In genomic region chr3:195988764-195989163, GRCh38 we compare ENCODE assay signal across 8 cellular contexts.
DNase-seq lines count a peak whose midpoint lies in the region; ATAC-seq and TF ChIP-seq lines count a peak whose summit lies in the region.
"Not testable (repeated sequence)": the region's sequence is repeated elsewhere in the genome, so short reads cannot be mapped to it uniquely, and the experiment has no call there.

No MANE protein-coding gene starts in this region.

- not testable (repeated sequence) for H3F3A ChIP-seq in neural progenitor cell (ENCODE audit: low read depth)

- H3K4me1 Mint-ChIP-seq in activated CD4-positive, alpha-beta T cell treated with anti-CD3 and anti-CD28 coated beads, Interleukin-2, amount 10 ng/mL, durations not matched to agents 24 days and 14 days; effector memory CD8-positive, alpha-beta T cell (ENCODE audit: low read depth in 2 of 2); neural progenitor cell: not testable (repeated sequence)
- peaks cover 10% of the 10 kb centered on the region for H3K4me1 Mint-ChIP-seq in activated naive CD8-positive, alpha-beta T cell treated with anti-CD3 and anti-CD28 coated beads, Interleukin-2, amount 50 U/mL, for 24 hours

- H4K20me1 ChIP-seq in DND-41 (ENCODE audit: insufficient read depth, low read length); neural progenitor cell (ENCODE audit: low read depth): not testable (repeated sequence)

- H3K4me2 ChIP-seq in DND-41 (ENCODE audit: insufficient read depth, low read length) (peak overlapping the region; percentile 66), neural progenitor cell (peak overlapping the region; percentile 59)

- H3K4me3 Mint-ChIP-seq in activated CD4-positive, alpha-beta T cell treated with anti-CD3 and anti-CD28 coated beads, Interleukin-2, amount 10 ng/mL, durations not matched to agents 24 days and 14 days = peak overlapping the region; percentile 47
- peak overlapping the region; percentile 56 for H3K4me3 Mint-ChIP-seq in activated naive CD8-positive, alpha-beta T cell treated with anti-CD3 and anti-CD28 coated beads, Interleukin-2, amount 50 U/mL, for 24 hours
- peak overlapping the region; percentile 43 to 45 for H3K4me3 Mint-ChIP-seq in effector memory CD8-positive, alpha-beta T cell
- peak overlapping the region; percentile 81 for H3K4me3 Mint-ChIP-seq in neural progenitor cell

- not testable (repeated sequence) for H3K36me3 Mint-ChIP-seq in activated CD4-positive, alpha-beta T cell treated with anti-CD3 and anti-CD28 coated beads, Interleukin-2, amount 10 ng/mL, durations not matched to agents 24 days and 14 days (ENCODE audit: low read depth); activated naive CD8-positive, alpha-beta T cell treated with anti-CD3 and anti-CD28 coated beads, Interleukin-2, amount 50 U/mL, for 24 hours (ENCODE audit: low read depth); neural progenitor cell
- H3K36me3 Mint-ChIP-seq in effector memory CD8-positive, alpha-beta T cell (ENCODE audit: insufficient read depth) = peaks cover 17% of the 10 kb centered on the region

- H3K36me3 ChIP-seq in DND-41 (ENCODE audit: insufficient read depth, low read length) = peaks cover 12% of the 10 kb centered on the region
- H3K36me3 ChIP-seq in MG63, neural progenitor cell, thoracic aorta: not testable (repeated sequence)

- not testable (repeated sequence) for DNase-seq in DND-41; MG63; activated naive CD8-positive, alpha-beta T cell treated with anti-CD3 and anti-CD28 coated beads, Interleukin-2, amount 50 U/mL, for 24 hours; effector memory CD8-positive, alpha-beta T cell; neural progenitor cell (ENCODE audit: low spot score); thoracic aorta (ENCODE audit: low spot score)
- peak; percentile 53 for DNase-seq in activated CD4-positive, alpha-beta T cell treated with anti-CD3 and anti-CD28 coated beads, Interleukin-2, amount 10 ng/mL, durations not matched to agents 24 days and 14 days
- peak; percentile 14 for DNase-seq in iris pigment epithelial cell (ENCODE audit: low read depth)

- peaks cover 13% of the 10 kb centered on the region for H3K4me1 ChIP-seq in DND-41 (ENCODE audit: insufficient read depth, low read length)
- not testable (repeated sequence) for H3K4me1 ChIP-seq in neural progenitor cell; thoracic aorta (ENCODE audit: control insufficient read depth in 1 of 2, low read depth in 2 of 2)

- H3K4me3 ChIP-seq in DND-41 (ENCODE audit: low read depth in 1 of 2, low read length in 2 of 2) (peak overlapping the region in 1 of 2 experiments; percentile 53; a peak in 2 of 4 replicates), MG63 (peak overlapping the region; percentile 33), thoracic aorta (peak overlapping the region; percentile 33)
- H3K4me3 ChIP-seq in neural progenitor cell = not testable (repeated sequence)

- H3K9me3 Mint-ChIP-seq in activated CD4-positive, alpha-beta T cell treated with anti-CD3 and anti-CD28 coated beads, Interleukin-2, amount 10 ng/mL, durations not matched to agents 24 days and 14 days; activated naive CD8-positive, alpha-beta T cell treated with anti-CD3 and anti-CD28 coated beads, Interleukin-2, amount 50 U/mL, for 24 hours; effector memory CD8-positive, alpha-beta T cell; neural progenitor cell: not testable (repeated sequence)

- H3K79me2 ChIP-seq in DND-41 (ENCODE audit: insufficient read depth, low read length) (peaks cover 22% of the 10 kb centered on the region), neural progenitor cell (ENCODE audit: low read depth) (peaks cover 22% of the 10 kb centered on the region)

- H2AFZ ChIP-seq in DND-41 (ENCODE audit: low read depth, low read length); neural progenitor cell (replicated peaks): not testable (repeated sequence)

- peak overlapping the region; percentile 37; the same call in 1 of the 2 replicates for H3K9ac ChIP-seq in DND-41 (ENCODE audit: low read depth, low read length)
- not testable (repeated sequence) for H3K9ac ChIP-seq in neural progenitor cell

- H3K27me3 ChIP-seq in DND-41 (ENCODE audit: insufficient read depth, low read length, poor library complexity); MG63; neural progenitor cell; thoracic aorta (replicated peaks; ENCODE audit: insufficient read depth): not testable (repeated sequence)

- H3K27ac Mint-ChIP-seq in activated CD4-positive, alpha-beta T cell treated with anti-CD3 and anti-CD28 coated beads, Interleukin-2, amount 10 ng/mL, durations not matched to agents 24 days and 14 days; activated naive CD8-positive, alpha-beta T cell treated with anti-CD3 and anti-CD28 coated beads, Interleukin-2, amount 50 U/mL, for 24 hours; effector memory CD8-positive, alpha-beta T cell; neural progenitor cell: not testable (repeated sequence)

- not testable (repeated sequence) for H3K27ac ChIP-seq in DND-41 (ENCODE audit: low read length); neural progenitor cell; thoracic aorta

- not testable (repeated sequence) for TF ChIP-seq CTCF in DND-41 (IDR thresholded peaks at IDR 0.05; ENCODE audit: borderline replicate concordance, extremely low read depth, low read length, poor library complexity, severe bottlenecking); neural progenitor cell (IDR thresholded peaks at IDR 0.05); thoracic aorta (IDR thresholded peaks at IDR 0.05)

- ATAC-seq in DND-41 (ENCODE audit: insufficient read depth, low read depth); activated naive CD8-positive, alpha-beta T cell treated with anti-CD3 and anti-CD28 coated beads, Interleukin-2, amount 50 U/mL, for 24 hours; effector memory CD8-positive, alpha-beta T cell (replicated peaks); thoracic aorta (ENCODE audit: insufficient number of reproducible peaks, low FRiP score, low read depth): not testable (repeated sequence)

- intact Hi-C loops in activated CD4-positive, alpha-beta T cell treated with anti-CD3 and anti-CD28 coated beads, Interleukin-2, amount 10 ng/mL, durations not matched to agents 24 days and 14 days (cut with micrococcal nuclease) = not testable (repeated sequence)

- H3K27me3 Mint-ChIP-seq in activated CD4-positive, alpha-beta T cell treated with anti-CD3 and anti-CD28 coated beads, Interleukin-2, amount 10 ng/mL, durations not matched to agents 24 days and 14 days; activated naive CD8-positive, alpha-beta T cell treated with anti-CD3 and anti-CD28 coated beads, Interleukin-2, amount 50 U/mL, for 24 hours; effector memory CD8-positive, alpha-beta T cell; neural progenitor cell (ENCODE audit: insufficient read depth, low read depth): not testable (repeated sequence)

- H3K9me3 ChIP-seq in DND-41 (ENCODE audit: insufficient read depth, low read length, severe bottlenecking); MG63; neural progenitor cell (ENCODE audit: low read depth); thoracic aorta: not testable (repeated sequence)
